1 cellular context compared by ENCODE assay signal in genomic region chr12:120292661-120293531, GRCh38.
A peak's percentile ranks its signal among the peaks of the same experiment; 100 is the strongest.
TF ChIP-seq lines count a peak whose summit lies in the region.

TSS of gene RNU4-1 (minus strand) at chr12:120293237.

TF ChIP-seq in K562, 482 proteins besides CTCF, POLR2A, EP300 and RAD21 (continued from another document and continues in another):
- TF ChIP-seq, protein P1, sequence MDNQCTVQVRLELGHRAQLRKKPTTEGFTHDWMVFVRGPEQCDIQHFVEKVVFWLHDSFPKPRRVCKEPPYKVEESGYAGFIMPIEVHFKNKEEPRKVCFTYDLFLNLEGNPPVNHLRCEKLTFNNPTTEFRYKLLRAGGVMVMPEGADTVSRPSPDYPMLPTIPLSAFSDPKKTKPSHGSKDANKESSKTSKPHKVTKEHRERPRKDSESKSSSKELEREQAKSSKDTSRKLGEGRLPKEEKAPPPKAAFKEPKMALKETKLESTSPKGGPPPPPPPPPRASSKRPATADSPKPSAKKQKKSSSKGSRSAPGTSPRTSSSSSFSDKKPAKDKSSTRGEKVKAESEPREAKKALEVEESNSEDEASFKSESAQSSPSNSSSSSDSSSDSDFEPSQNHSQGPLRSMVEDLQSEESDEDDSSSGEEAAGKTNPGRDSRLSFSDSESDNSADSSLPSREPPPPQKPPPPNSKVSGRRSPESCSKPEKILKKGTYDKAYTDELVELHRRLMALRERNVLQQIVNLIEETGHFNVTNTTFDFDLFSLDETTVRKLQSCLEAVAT (IDR thresholded peaks at IDR 0.05) = peak; percentile 92 to 96
- peak; percentile 49 to 71; a peak in 2 of 4 replicates for TF ChIP-seq KDM1A (IDR thresholded peaks at IDR 0.05)
- TF ChIP-seq ZNF644 (tag; IDR thresholded peaks at IDR 0.05; ENCODE audit: low read depth) = 0 out of 2 replicates have a peak, but pooled peaks have one; percentile 26
- peak; percentile 95 for TF ChIP-seq HNRNPUL1 (IDR thresholded peaks at IDR 0.05; ENCODE audit: low read length)
- peak; percentile 99 for TF ChIP-seq POLR2H (tag; IDR thresholded peaks at IDR 0.05; ENCODE audit: low read depth)
- TF ChIP-seq, protein P2, sequence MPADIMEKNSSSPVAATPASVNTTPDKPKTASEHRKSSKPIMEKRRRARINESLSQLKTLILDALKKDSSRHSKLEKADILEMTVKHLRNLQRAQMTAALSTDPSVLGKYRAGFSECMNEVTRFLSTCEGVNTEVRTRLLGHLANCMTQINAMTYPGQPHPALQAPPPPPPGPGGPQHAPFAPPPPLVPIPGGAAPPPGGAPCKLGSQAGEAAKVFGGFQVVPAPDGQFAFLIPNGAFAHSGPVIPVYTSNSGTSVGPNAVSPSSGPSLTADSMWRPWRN (IDR thresholded peaks at IDR 0.05; ENCODE audit: low read depth) = no peak
- TF ChIP-seq GTF2B (IDR thresholded peaks at IDR 0.05; ENCODE audit: extremely low read depth, insufficient read length) = peak; percentile 99
- no peak for TF ChIP-seq ZBTB49 (CRISPR knock-in tag; IDR thresholded peaks at IDR 0.05; ENCODE audit: borderline replicate concordance)
- no peak for TF ChIP-seq KDM2B (CRISPR knock-in tag; IDR thresholded peaks at IDR 0.05)
- no peak for TF ChIP-seq ZSCAN29 (IDR thresholded peaks at IDR 0.05)
- no peak for TF ChIP-seq ZNF277 (CRISPR knock-in tag; IDR thresholded peaks at IDR 0.05; ENCODE audit: borderline replicate concordance)
- TF ChIP-seq JUNB (CRISPR knock-in tag; conservative IDR thresholded peaks at IDR 0.05) = no peak
- TF ChIP-seq SREBF2 (CRISPR knock-in tag; IDR thresholded peaks at IDR 0.05) = no peak
- peak; percentile 48; the same call in 1 of the 2 replicates for TF ChIP-seq PHF8 (IDR thresholded peaks at IDR 0.05; ENCODE audit: borderline replicate concordance, low read length)
- TF ChIP-seq RAD51 (IDR thresholded peaks at IDR 0.05; ENCODE audit: borderline replicate concordance, low read depth) = no peak; the same call in 1 of the 2 replicates
- peak; percentile 79; the same call in 1 of the 2 replicates for TF ChIP-seq ARID3A (IDR thresholded peaks at IDR 0.05; ENCODE audit: borderline replicate concordance, low read depth, low read length)
- TF ChIP-seq RB1 (IDR thresholded peaks at IDR 0.05; ENCODE audit: low read depth) = peak; percentile 63; the same call in 1 of the 2 replicates
- TF ChIP-seq GABPB2 (CRISPR knock-in tag; conservative IDR thresholded peaks at IDR 0.05) = no peak
- peak; percentile 57 for TF ChIP-seq HDAC3 (IDR thresholded peaks at IDR 0.05; ENCODE audit: borderline replicate concordance, partially characterized antibody)
- peak; percentile 69 for TF ChIP-seq CREM (IDR thresholded peaks at IDR 0.05; ENCODE audit: low read depth)
- no peak for TF ChIP-seq OTX1 (CRISPR knock-in tag; IDR thresholded peaks at IDR 0.05)
- TF ChIP-seq NKRF (IDR thresholded peaks at IDR 0.05; ENCODE audit: borderline replicate concordance) = no peak
- TF ChIP-seq VEZF1 (CRISPR knock-in tag; IDR thresholded peaks at IDR 0.05) = peak; percentile 53
- TF ChIP-seq ZNF175 (CRISPR knock-in tag; IDR thresholded peaks at IDR 0.05; ENCODE audit: low read depth) = peak; percentile 77; the same call in 1 of the 2 replicates
- no peak for TF ChIP-seq SMC3 (conservative IDR thresholded peaks at IDR 0.05; ENCODE audit: insufficient read depth, low read depth, low read length)
- no peak for TF ChIP-seq SNIP1 (IDR thresholded peaks at IDR 0.05; ENCODE audit: low read depth)
- no peak for TF ChIP-seq CHD7 (IDR thresholded peaks at IDR 0.05; ENCODE audit: low read depth, low read length)
- no peak for TF ChIP-seq NCOA2 (IDR thresholded peaks at IDR 0.05; ENCODE audit: partially characterized antibody in 2 of 2)
- no peak for TF ChIP-seq ATF1 (CRISPR knock-in tag; IDR thresholded peaks at IDR 0.05)
- TF ChIP-seq ATF1 (tag; IDR thresholded peaks at IDR 0.05) = peak; percentile 24
